ENCODE assay signal across 36 cellular contexts in the genomic region with DNA sequence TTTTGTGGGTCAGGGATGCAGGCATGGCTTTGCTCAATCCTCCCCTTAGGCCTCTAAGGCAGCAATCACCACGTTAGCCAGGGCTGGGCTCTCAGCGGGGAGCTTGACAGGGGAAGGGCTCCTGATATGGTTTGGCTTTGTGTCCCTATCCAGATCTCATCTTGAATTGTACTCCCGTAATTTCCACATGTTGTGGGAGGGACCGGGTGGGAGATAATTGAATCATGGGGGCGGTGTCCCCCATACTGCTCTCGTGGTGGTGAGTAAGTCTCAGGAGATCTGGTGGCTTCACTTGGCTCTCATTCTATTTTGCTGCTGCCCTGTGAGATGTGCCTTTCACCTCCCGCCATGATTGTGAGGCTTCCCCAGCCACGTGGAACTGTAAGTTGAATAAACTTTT. TPM values are rescaled to one million over a fixed set of nuclear protein-coding genes. Genes with fewer than 3 reads are reported as not detected.
"Had no signal": no experiment of that assay in that cellular context is flagged by ENCODE, and none has a peak within 500 bp of the region (broad histone marks: within the 10 kb centered on the region; RNA-seq: fewer than 3 reads in every experiment).

No MANE protein-coding gene starts in this region.

- H3K36me3 ChIP-seq: adrenal gland, cardiac muscle cell, esophagus muscularis mucosa, gastrocnemius medialis had no signal

- H3K27ac Mint-ChIP-seq: activated CD4-positive, alpha-beta memory T cell treated with anti-CD3 and anti-CD28 coated beads for 36 hours; activated CD4-positive, alpha-beta T cell treated with anti-CD3 and anti-CD28 coated beads for 36 hours; activated CD4-positive, alpha-beta T cell treated with anti-CD3 and anti-CD28 coated beads, Interleukin-2, amount 10 ng/mL, durations not matched to agents 24 days and 14 days; activated CD8-positive, alpha-beta memory T cell treated with anti-CD3 and anti-CD28 coated beads, Interleukin-2, amount 10 ng/mL, durations not matched to agents 7 days and 5 days; activated CD8-positive, alpha-beta T cell treated with anti-CD3 and anti-CD28 coated beads, Interleukin-2, amount 10 ng/mL, durations not matched to agents 7 days and 5 days; activated naive CD4-positive, alpha-beta T cell treated with anti-CD3 and anti-CD28 coated beads for 36 hours; activated naive CD4-positive, alpha-beta T cell treated with anti-CD3 and anti-CD28 coated beads, Interleukin-2, amount 50 U/mL, for 24 hours; activated naive CD8-positive, alpha-beta T cell treated with anti-CD3 and anti-CD28 coated beads for 36 hours; activated naive CD8-positive, alpha-beta T cell treated with anti-CD3 and anti-CD28 coated beads, Interleukin-2, amount 50 U/mL, for 24 hours; activated T-helper 1 cell treated with anti-CD3 and anti-CD28 coated beads, Interleukin-12 subunit alpha, Interleukin-12 subunit beta, Interleukin-2, Interleukin-4 antibody, amounts not matched to agents 30 ng/mL and 10 ng/mL and 1 ng/mL, durations not matched to agents 14 hours and 24 hours and 36 hours; activated T-helper 2 cell treated with anti-CD3 and anti-CD28 coated beads, Interferon-gamma antibody, Interleukin-2, Interleukin-4, amounts not matched to agents 10 μg/mL and 5 μg/mL and 100 μg/mL, durations not matched to agents 14 hours and 24 hours and 36 hours; dendritic cell treated with granulocyte-macrophage colony-stimulating factor and Interleukin-4, amounts not matched to agents 40 ng/mL and 50 ng/mL, for 4 days had no signal

- H3K9me3 ChIP-seq: adrenal gland, body of pancreas, esophagus muscularis mucosa, gastrocnemius medialis had no signal

- H3K9me3 Mint-ChIP-seq: activated CD4-positive, alpha-beta memory T cell treated with anti-CD3 and anti-CD28 coated beads for 36 hours; activated CD4-positive, alpha-beta T cell treated with anti-CD3 and anti-CD28 coated beads, Interleukin-2, amount 10 ng/mL, durations not matched to agents 24 days and 14 days; activated naive CD4-positive, alpha-beta T cell treated with anti-CD3 and anti-CD28 coated beads for 36 hours; activated naive CD4-positive, alpha-beta T cell treated with anti-CD3 and anti-CD28 coated beads, Interleukin-2, amount 50 U/mL, for 24 hours; activated naive CD8-positive, alpha-beta T cell treated with anti-CD3 and anti-CD28 coated beads for 36 hours; activated naive CD8-positive, alpha-beta T cell treated with anti-CD3 and anti-CD28 coated beads, Interleukin-2, amount 50 U/mL, for 24 hours; activated T-helper 1 cell treated with anti-CD3 and anti-CD28 coated beads, Interleukin-12 subunit alpha, Interleukin-12 subunit beta, Interleukin-2, Interleukin-4 antibody, amounts not matched to agents 30 ng/mL and 10 ng/mL and 1 ng/mL, durations not matched to agents 14 hours and 24 hours and 36 hours; activated T-helper 2 cell treated with anti-CD3 and anti-CD28 coated beads, Interferon-gamma antibody, Interleukin-2, Interleukin-4, amounts not matched to agents 10 μg/mL and 5 μg/mL and 100 μg/mL, durations not matched to agents 14 hours and 24 hours and 36 hours; dendritic cell treated with granulocyte-macrophage colony-stimulating factor and Interleukin-4, amounts not matched to agents 40 ng/mL and 50 ng/mL, for 4 days had no signal

- H3K27ac ChIP-seq: adrenal gland, body of pancreas, cardiac muscle cell, coronary artery, dorsolateral prefrontal cortex, esophagus muscularis mucosa, foreskin keratinocyte, gastrocnemius medialis had no signal

- DNase-seq: activated CD4-positive, alpha-beta memory T cell treated with anti-CD3 and anti-CD28 coated beads for 36 hours; activated CD4-positive, alpha-beta T cell treated with anti-CD3 and anti-CD28 coated beads for 36 hours; activated CD4-positive, alpha-beta T cell treated with anti-CD3 and anti-CD28 coated beads, Interleukin-2, amount 10 ng/mL, durations not matched to agents 24 days and 14 days; activated CD4-positive, CD25-positive, alpha-beta regulatory T cell; activated CD4-positive, CD25-positive, alpha-beta regulatory T cell treated with anti-CD3 and anti-CD28 coated beads, Interleukin-2, amount 50 U/mL, for 72 hours; activated CD8-positive, alpha-beta memory T cell treated with anti-CD3 and anti-CD28 coated beads, Interleukin-2, amount 10 ng/mL, durations not matched to agents 7 days and 5 days; activated CD8-positive, alpha-beta memory T cell treated with anti-CD3 and anti-CD28 coated beads, Interleukin-2, amount 50 U/mL, for 4 hours; activated CD8-positive, alpha-beta T cell treated with anti-CD3 and anti-CD28 coated beads, Interleukin-2, amount 10 ng/mL, durations not matched to agents 7 days and 5 days; activated effector memory CD4-positive, alpha-beta T cell treated with anti-CD3 and anti-CD28 coated beads, Interleukin-2, amount 50 U/mL, for 16 hours; activated naive CD4-positive, alpha-beta T cell treated with anti-CD3 and anti-CD28 coated beads for 36 hours; activated naive CD8-positive, alpha-beta T cell treated with anti-CD3 and anti-CD28 coated beads for 36 hours; activated naive CD8-positive, alpha-beta T cell treated with anti-CD3 and anti-CD28 coated beads, Interleukin-2, amount 50 U/mL, for 24 hours; activated T-cell treated with anti-CD3 and anti-CD28 coated beads, Interleukin-2, amount 50 U/mL, for 1 hour; activated T-cell treated with anti-CD3 and anti-CD28 coated beads, Interleukin-2, amount 50 U/mL, for 48 hours; adrenal gland; amygdala; body of pancreas; central memory CD4-positive, alpha-beta T cell; cerebellar nuclear complex; dorsolateral prefrontal cortex; effector memory CD4-positive, alpha-beta T cell; erythroblast; foreskin keratinocyte; gastrocnemius medialis; glutamatergic neuron; T-helper 2 cell had no signal

- H3K4me3 Mint-ChIP-seq: activated CD4-positive, alpha-beta memory T cell treated with anti-CD3 and anti-CD28 coated beads for 36 hours; activated CD4-positive, alpha-beta T cell treated with anti-CD3 and anti-CD28 coated beads for 36 hours; activated CD4-positive, alpha-beta T cell treated with anti-CD3 and anti-CD28 coated beads, Interleukin-2, amount 10 ng/mL, durations not matched to agents 24 days and 14 days; activated CD8-positive, alpha-beta memory T cell treated with anti-CD3 and anti-CD28 coated beads, Interleukin-2, amount 10 ng/mL, durations not matched to agents 7 days and 5 days; activated CD8-positive, alpha-beta T cell treated with anti-CD3 and anti-CD28 coated beads, Interleukin-2, amount 10 ng/mL, durations not matched to agents 7 days and 5 days; activated naive CD4-positive, alpha-beta T cell treated with anti-CD3 and anti-CD28 coated beads for 36 hours; activated naive CD4-positive, alpha-beta T cell treated with anti-CD3 and anti-CD28 coated beads, Interleukin-2, amount 50 U/mL, for 24 hours; activated naive CD8-positive, alpha-beta T cell treated with anti-CD3 and anti-CD28 coated beads for 36 hours; activated naive CD8-positive, alpha-beta T cell treated with anti-CD3 and anti-CD28 coated beads, Interleukin-2, amount 50 U/mL, for 24 hours; activated T-helper 1 cell treated with anti-CD3 and anti-CD28 coated beads, Interleukin-12 subunit alpha, Interleukin-12 subunit beta, Interleukin-2, Interleukin-4 antibody, amounts not matched to agents 30 ng/mL and 10 ng/mL and 1 ng/mL, durations not matched to agents 14 hours and 24 hours and 36 hours; dendritic cell treated with granulocyte-macrophage colony-stimulating factor and Interleukin-4, amounts not matched to agents 40 ng/mL and 50 ng/mL, for 4 days had no signal

- H3K36me3 Mint-ChIP-seq: activated CD4-positive, alpha-beta memory T cell treated with anti-CD3 and anti-CD28 coated beads for 36 hours; activated CD8-positive, alpha-beta memory T cell treated with anti-CD3 and anti-CD28 coated beads, Interleukin-2, amount 10 ng/mL, durations not matched to agents 7 days and 5 days; activated naive CD4-positive, alpha-beta T cell treated with anti-CD3 and anti-CD28 coated beads, Interleukin-2, amount 50 U/mL, for 24 hours; activated naive CD8-positive, alpha-beta T cell treated with anti-CD3 and anti-CD28 coated beads for 36 hours had no signal

- H3K4me1 ChIP-seq: adrenal gland, body of pancreas, gastrocnemius medialis had no signal

- H3K27me3 ChIP-seq: body of pancreas, foreskin keratinocyte had no signal

- H3K4me3 ChIP-seq: adrenal gland, body of pancreas, cardiac muscle cell, coronary artery, dorsolateral prefrontal cortex, esophagus muscularis mucosa, gastrocnemius medialis had no signal

- H3K4me1 Mint-ChIP-seq: activated CD4-positive, alpha-beta T cell treated with anti-CD3 and anti-CD28 coated beads for 36 hours; activated CD4-positive, alpha-beta T cell treated with anti-CD3 and anti-CD28 coated beads, Interleukin-2, amount 10 ng/mL, durations not matched to agents 24 days and 14 days; activated CD8-positive, alpha-beta memory T cell treated with anti-CD3 and anti-CD28 coated beads, Interleukin-2, amount 10 ng/mL, durations not matched to agents 7 days and 5 days; activated naive CD4-positive, alpha-beta T cell treated with anti-CD3 and anti-CD28 coated beads, Interleukin-2, amount 50 U/mL, for 24 hours; activated naive CD8-positive, alpha-beta T cell treated with anti-CD3 and anti-CD28 coated beads for 36 hours; activated naive CD8-positive, alpha-beta T cell treated with anti-CD3 and anti-CD28 coated beads, Interleukin-2, amount 50 U/mL, for 24 hours had no signal

- ATAC-seq: activated CD4-positive, alpha-beta T cell treated with anti-CD3 and anti-CD28 coated beads for 36 hours; activated CD8-positive, alpha-beta memory T cell treated with anti-CD3 and anti-CD28 coated beads, Interleukin-2, amount 10 ng/mL, durations not matched to agents 7 days and 5 days; activated CD8-positive, alpha-beta T cell treated with anti-CD3 and anti-CD28 coated beads, Interleukin-2, amount 10 ng/mL, durations not matched to agents 7 days and 5 days; activated naive CD8-positive, alpha-beta T cell treated with anti-CD3 and anti-CD28 coated beads, Interleukin-2, amount 50 U/mL, for 24 hours; body of pancreas; foreskin keratinocyte; gastrocnemius medialis had no signal

RNA-seq across cellular contexts. Expression of a gene that starts 11.5 kb away (rescaled TPM):
- total RNA-seq: activated CD4-positive, alpha-beta memory T cell treated with anti-CD3 and anti-CD28 coated beads for 36 hours; activated CD4-positive, alpha-beta T cell treated with anti-CD3 and anti-CD28 coated beads for 36 hours; activated CD4-positive, alpha-beta T cell treated with anti-CD3 and anti-CD28 coated beads, Interleukin-2, amount 10 ng/mL, durations not matched to agents 24 days and 14 days; activated CD8-positive, alpha-beta memory T cell treated with anti-CD3 and anti-CD28 coated beads for 36 hours; activated CD8-positive, alpha-beta memory T cell treated with anti-CD3 and anti-CD28 coated beads, Interleukin-2, amount 10 ng/mL, durations not matched to agents 7 days and 5 days; activated CD8-positive, alpha-beta T cell treated with anti-CD3 and anti-CD28 coated beads, Interleukin-2, amount 10 ng/mL, durations not matched to agents 7 days and 5 days; activated naive CD4-positive, alpha-beta T cell treated with anti-CD3 and anti-CD28 coated beads for 36 hours; activated naive CD8-positive, alpha-beta T cell treated with anti-CD3 and anti-CD28 coated beads for 36 hours; activated T-helper 1 cell treated with anti-CD3 and anti-CD28 coated beads, Interleukin-12 subunit alpha, Interleukin-12 subunit beta, Interleukin-2, Interleukin-4 antibody, amounts not matched to agents 30 ng/mL and 10 ng/mL and 1 ng/mL, durations not matched to agents 14 hours and 24 hours and 36 hours; activated T-helper 2 cell treated with anti-CD3 and anti-CD28 coated beads, Interferon-gamma antibody, Interleukin-2, Interleukin-4, amounts not matched to agents 10 μg/mL and 5 μg/mL and 100 μg/mL, durations not matched to agents 14 hours and 24 hours and 36 hours; adrenal gland; aorta; body of pancreas; dorsolateral prefrontal cortex; esophagus muscularis mucosa; T-helper 1 cell treated with Interleukin-12 subunit alpha and Interleukin-12 subunit beta and Interleukin-4 antibody, amounts not matched to agents 30 ng/mL and 1 ng/mL, for 36 hours had no signal
- polyA plus RNA-seq: aorta had no signal
